Comparison of ENCODE assay signal across 1 cellular context in the genomic region with DNA sequence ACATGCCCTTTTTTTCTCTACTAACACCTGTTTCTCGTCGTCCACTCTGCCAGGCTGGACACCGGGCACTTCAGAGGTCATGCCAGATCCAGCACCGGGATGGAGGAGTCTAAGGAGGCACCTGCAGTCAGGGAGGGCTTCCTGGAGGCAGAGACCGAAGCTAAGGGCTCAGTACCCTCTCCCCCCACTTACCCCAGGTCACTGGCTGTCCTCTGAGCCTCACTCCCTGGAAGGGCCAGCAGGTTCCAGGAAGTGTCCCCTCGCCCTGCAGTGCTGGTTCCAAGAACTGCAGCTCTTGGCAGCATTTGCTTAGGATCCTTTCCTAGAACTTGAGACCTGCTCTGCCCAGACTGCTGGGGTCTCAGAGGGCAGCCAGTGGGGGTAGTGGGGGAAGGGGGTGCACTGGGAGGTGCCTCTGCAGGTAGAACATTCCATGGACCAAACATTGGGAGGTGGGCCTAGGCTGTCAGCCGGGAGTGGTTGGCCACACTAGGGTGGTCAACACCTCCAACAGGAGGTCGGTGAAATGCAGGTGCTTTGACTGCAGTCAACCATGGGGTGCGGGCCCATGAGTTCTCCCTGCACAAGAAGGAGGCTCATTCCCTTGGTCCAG.
TF ChIP-seq lines count a peak whose summit lies in the region.

No MANE protein-coding gene starts in this region.

TF ChIP-seq in K562, 482 proteins besides CTCF, POLR2A, EP300 and RAD21 (continues in another document):
- TF ChIP-seq, protein P1, sequence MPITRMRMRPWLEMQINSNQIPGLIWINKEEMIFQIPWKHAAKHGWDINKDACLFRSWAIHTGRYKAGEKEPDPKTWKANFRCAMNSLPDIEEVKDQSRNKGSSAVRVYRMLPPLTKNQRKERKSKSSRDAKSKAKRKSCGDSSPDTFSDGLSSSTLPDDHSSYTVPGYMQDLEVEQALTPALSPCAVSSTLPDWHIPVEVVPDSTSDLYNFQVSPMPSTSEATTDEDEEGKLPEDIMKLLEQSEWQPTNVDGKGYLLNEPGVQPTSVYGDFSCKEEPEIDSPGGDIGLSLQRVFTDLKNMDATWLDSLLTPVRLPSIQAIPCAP (CRISPR knock-in tag; IDR thresholded peaks at IDR 0.05; ENCODE audit: borderline replicate concordance) = no peak
- TF ChIP-seq ATF1 (CRISPR knock-in tag; IDR thresholded peaks at IDR 0.05) (no peak), ATF1 (tag; IDR thresholded peaks at IDR 0.05) (no peak), ZC3H8 (IDR thresholded peaks at IDR 0.05) (no peak), BCOR (IDR thresholded peaks at IDR 0.05) (peak; percentile 99), TBL1XR1 (IDR thresholded peaks at IDR 0.05; ENCODE audit: low read length in 2 of 2) (peak in 1 of 2 experiments; percentile 66; a peak in 2 of 4 replicates), ATF7 (IDR thresholded peaks at IDR 0.05) (no peak), ZBTB17 (CRISPR knock-in tag; IDR thresholded peaks at IDR 0.05) (no peak), TAL1 (IDR thresholded peaks at IDR 0.05) (peak; percentile 16; the same call in 1 of the 2 replicates), SRSF7 (optimal IDR thresholded peaks at IDR 0.05; ENCODE audit: low read depth, low read length) (no peak), SNIP1 (IDR thresholded peaks at IDR 0.05; ENCODE audit: low read depth) (no peak), NFRKB (IDR thresholded peaks at IDR 0.05; ENCODE audit: low read depth) (peak; percentile 68), RBM34 (IDR thresholded peaks at IDR 0.05; ENCODE audit: borderline replicate concordance, insufficient read depth, low read length) (no peak), HIVEP1 (CRISPR knock-in tag; IDR thresholded peaks at IDR 0.05) (no peak; the same call in 1 of the 2 replicates), MCM5 (IDR thresholded peaks at IDR 0.05; ENCODE audit: low read depth) (no peak), SMAD4 (CRISPR knock-in tag; conservative IDR thresholded peaks at IDR 0.05) (peak; percentile 90), HDGF (IDR thresholded peaks at IDR 0.05) (0 out of 2 replicates have a peak, but pooled peaks have one; percentile 23), BCL6 (CRISPR knock-in tag; IDR thresholded peaks at IDR 0.05) (no peak), RUNX1 (IDR thresholded peaks at IDR 0.05; ENCODE audit: low read depth) (0 out of 2 replicates have a peak, but pooled peaks have one; percentile 30), ZNF24 (IDR thresholded peaks at IDR 0.05) (peak; percentile 86), KDM1A (IDR thresholded peaks at IDR 0.05) (peak in 1 of 2 experiments; percentile 84; a peak in 3 of 4 replicates), CCNT2 (IDR thresholded peaks at IDR 0.05; ENCODE audit: borderline replicate concordance, extremely low read depth, insufficient read length, low read depth, low read length) (no peak), PTRF (tag; IDR thresholded peaks at IDR 0.05) (no peak), CHD2 (IDR thresholded peaks at IDR 0.05; ENCODE audit: low read depth, low read length) (no peak), ZNF316 (IDR thresholded peaks at IDR 0.05) (no peak), ZNF583 (CRISPR knock-in tag; IDR thresholded peaks at IDR 0.05) (no peak), TGIF2 (CRISPR knock-in tag; IDR thresholded peaks at IDR 0.05) (no peak), C11orf30 (IDR thresholded peaks at IDR 0.05; ENCODE audit: low read depth) (no peak), SETDB1 (IDR thresholded peaks at IDR 0.05; ENCODE audit: low read length) (no peak), RBM39 (optimal IDR thresholded peaks at IDR 0.05; ENCODE audit: low read depth, low read length) (peak; percentile 65), HNRNPL (IDR thresholded peaks at IDR 0.05; ENCODE audit: low read depth, low read length) (no peak), ARNT (IDR thresholded peaks at IDR 0.05) (peak in 1 of 2 experiments; percentile 66; a peak in 1 of 4 replicates), ARID1B (IDR thresholded peaks at IDR 0.05) (peak; percentile 69), ZNF274 (IDR thresholded peaks at IDR 0.05; ENCODE audit: borderline replicate concordance, low read depth, low read length) (no peak), WHSC1 (IDR thresholded peaks at IDR 0.05; ENCODE audit: low read length) (no peak), KLF1 (tag; IDR thresholded peaks at IDR 0.05) (no peak), MAZ (CRISPR knock-in tag; conservative IDR thresholded peaks at IDR 0.05 in 1 of 2, IDR thresholded peaks at IDR 0.05 in 1 of 2) (peak; percentile 27 to 71; a peak in 2 of 4 replicates), SUPT5H (IDR thresholded peaks at IDR 0.05) (no peak), ETV1 (tag; conservative IDR thresholded peaks at IDR 0.05; ENCODE audit: low read depth) (0 out of 2 replicates have a peak, but pooled peaks have one; percentile 37), TAF9B (IDR thresholded peaks at IDR 0.05; ENCODE audit: partially characterized antibody) (no peak), CBFA2T3 (IDR thresholded peaks at IDR 0.05) (0 out of 2 replicates have a peak, but pooled peaks have one; percentile 25)
- TF ChIP-seq, protein P2, sequence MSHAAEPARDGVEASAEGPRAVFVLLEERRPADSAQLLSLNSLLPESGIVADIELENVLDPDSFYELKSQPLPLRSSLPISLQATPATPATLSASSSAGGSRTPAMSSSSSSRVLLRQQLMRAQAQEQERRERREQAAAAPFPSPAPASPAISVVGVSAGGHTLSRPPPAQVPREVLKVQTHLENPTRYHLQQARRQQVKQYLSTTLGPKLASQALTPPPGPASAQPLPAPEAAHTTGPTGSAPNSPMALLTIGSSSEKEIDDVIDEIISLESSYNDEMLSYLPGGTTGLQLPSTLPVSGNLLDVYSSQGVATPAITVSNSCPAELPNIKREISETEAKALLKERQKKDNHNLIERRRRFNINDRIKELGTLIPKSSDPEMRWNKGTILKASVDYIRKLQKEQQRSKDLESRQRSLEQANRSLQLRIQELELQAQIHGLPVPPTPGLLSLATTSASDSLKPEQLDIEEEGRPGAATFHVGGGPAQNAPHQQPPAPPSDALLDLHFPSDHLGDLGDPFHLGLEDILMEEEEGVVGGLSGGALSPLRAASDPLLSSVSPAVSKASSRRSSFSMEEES (CRISPR knock-in tag; IDR thresholded peaks at IDR 0.05) = no peak
- TF ChIP-seq, protein P3, sequence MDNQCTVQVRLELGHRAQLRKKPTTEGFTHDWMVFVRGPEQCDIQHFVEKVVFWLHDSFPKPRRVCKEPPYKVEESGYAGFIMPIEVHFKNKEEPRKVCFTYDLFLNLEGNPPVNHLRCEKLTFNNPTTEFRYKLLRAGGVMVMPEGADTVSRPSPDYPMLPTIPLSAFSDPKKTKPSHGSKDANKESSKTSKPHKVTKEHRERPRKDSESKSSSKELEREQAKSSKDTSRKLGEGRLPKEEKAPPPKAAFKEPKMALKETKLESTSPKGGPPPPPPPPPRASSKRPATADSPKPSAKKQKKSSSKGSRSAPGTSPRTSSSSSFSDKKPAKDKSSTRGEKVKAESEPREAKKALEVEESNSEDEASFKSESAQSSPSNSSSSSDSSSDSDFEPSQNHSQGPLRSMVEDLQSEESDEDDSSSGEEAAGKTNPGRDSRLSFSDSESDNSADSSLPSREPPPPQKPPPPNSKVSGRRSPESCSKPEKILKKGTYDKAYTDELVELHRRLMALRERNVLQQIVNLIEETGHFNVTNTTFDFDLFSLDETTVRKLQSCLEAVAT (IDR thresholded peaks at IDR 0.05) = peak in 1 of 2 experiments; percentile 97; a peak in 2 of 4 replicates
- TF ChIP-seq, protein P4, sequence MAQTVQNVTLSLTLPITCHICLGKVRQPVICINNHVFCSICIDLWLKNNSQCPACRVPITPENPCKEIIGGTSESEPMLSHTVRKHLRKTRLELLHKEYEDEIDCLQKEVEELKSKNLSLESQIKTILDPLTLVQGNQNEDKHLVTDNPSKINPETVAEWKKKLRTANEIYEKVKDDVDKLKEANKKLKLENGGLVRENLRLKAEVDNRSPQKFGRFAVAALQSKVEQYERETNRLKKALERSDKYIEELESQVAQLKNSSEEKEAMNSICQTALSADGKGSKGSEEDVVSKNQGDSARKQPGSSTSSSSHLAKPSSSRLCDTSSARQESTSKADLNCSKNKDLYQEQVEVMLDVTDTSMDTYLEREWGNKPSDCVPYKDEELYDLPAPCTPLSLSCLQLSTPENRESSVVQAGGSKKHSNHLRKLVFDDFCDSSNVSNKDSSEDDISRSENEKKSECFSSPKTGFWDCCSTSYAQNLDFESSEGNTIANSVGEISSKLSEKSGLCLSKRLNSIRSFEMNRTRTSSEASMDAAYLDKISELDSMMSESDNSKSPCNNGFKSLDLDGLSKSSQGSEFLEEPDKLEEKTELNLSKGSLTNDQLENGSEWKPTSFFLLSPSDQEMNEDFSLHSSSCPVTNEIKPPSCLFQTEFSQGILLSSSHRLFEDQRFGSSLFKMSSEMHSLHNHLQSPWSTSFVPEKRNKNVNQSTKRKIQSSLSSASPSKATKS (CRISPR knock-in tag; IDR thresholded peaks at IDR 0.05) = no peak
- TF ChIP-seq, protein P5, sequence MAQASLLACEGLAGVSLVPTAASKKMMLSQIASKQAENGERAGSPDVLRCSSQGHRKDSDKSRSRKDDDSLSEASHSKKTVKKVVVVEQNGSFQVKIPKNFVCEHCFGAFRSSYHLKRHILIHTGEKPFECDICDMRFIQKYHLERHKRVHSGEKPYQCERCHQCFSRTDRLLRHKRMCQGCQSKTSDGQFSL (CRISPR knock-in tag; IDR thresholded peaks at IDR 0.05) = no peak
- TF ChIP-seq, protein P5 (tag; IDR thresholded peaks at IDR 0.05) = no peak
- TF ChIP-seq, protein P6, sequence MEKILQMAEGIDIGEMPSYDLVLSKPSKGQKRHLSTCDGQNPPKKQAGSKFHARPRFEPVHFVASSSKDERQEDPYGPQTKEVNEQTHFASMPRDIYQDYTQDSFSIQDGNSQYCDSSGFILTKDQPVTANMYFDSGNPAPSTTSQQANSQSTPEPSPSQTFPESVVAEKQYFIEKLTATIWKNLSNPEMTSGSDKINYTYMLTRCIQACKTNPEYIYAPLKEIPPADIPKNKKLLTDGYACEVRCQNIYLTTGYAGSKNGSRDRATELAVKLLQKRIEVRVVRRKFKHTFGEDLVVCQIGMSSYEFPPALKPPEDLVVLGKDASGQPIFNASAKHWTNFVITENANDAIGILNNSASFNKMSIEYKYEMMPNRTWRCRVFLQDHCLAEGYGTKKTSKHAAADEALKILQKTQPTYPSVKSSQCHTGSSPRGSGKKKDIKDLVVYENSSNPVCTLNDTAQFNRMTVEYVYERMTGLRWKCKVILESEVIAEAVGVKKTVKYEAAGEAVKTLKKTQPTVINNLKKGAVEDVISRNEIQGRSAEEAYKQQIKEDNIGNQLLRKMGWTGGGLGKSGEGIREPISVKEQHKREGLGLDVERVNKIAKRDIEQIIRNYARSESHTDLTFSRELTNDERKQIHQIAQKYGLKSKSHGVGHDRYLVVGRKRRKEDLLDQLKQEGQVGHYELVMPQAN (IDR thresholded peaks at IDR 0.05; ENCODE audit: borderline replicate concordance) = peak; percentile 26; the same call in 1 of the 2 replicates
- TF ChIP-seq, protein P7, sequence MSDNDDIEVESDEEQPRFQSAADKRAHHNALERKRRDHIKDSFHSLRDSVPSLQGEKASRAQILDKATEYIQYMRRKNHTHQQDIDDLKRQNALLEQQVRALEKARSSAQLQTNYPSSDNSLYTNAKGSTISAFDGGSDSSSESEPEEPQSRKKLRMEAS (CRISPR knock-in tag; IDR thresholded peaks at IDR 0.05) = peak; percentile 5; the same call in 1 of the 2 replicates
- TF ChIP-seq, protein P8, sequence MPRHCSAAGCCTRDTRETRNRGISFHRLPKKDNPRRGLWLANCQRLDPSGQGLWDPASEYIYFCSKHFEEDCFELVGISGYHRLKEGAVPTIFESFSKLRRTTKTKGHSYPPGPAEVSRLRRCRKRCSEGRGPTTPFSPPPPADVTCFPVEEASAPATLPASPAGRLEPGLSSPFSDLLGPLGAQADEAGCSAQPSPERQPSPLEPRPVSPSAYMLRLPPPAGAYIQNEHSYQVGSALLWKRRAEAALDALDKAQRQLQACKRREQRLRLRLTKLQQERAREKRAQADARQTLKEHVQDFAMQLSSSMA (CRISPR knock-in tag; IDR thresholded peaks at IDR 0.05) = no peak
- TF ChIP-seq, protein P9, sequence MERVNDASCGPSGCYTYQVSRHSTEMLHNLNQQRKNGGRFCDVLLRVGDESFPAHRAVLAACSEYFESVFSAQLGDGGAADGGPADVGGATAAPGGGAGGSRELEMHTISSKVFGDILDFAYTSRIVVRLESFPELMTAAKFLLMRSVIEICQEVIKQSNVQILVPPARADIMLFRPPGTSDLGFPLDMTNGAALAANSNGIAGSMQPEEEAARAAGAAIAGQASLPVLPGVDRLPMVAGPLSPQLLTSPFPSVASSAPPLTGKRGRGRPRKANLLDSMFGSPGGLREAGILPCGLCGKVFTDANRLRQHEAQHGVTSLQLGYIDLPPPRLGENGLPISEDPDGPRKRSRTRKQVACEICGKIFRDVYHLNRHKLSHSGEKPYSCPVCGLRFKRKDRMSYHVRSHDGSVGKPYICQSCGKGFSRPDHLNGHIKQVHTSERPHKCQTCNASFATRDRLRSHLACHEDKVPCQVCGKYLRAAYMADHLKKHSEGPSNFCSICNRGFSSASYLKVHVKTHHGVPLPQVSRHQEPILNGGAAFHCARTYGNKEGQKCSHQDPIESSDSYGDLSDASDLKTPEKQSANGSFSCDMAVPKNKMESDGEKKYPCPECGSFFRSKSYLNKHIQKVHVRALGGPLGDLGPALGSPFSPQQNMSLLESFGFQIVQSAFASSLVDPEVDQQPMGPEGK (CRISPR knock-in tag; IDR thresholded peaks at IDR 0.05; ENCODE audit: borderline replicate concordance) = no peak
- TF ChIP-seq, protein P10, sequence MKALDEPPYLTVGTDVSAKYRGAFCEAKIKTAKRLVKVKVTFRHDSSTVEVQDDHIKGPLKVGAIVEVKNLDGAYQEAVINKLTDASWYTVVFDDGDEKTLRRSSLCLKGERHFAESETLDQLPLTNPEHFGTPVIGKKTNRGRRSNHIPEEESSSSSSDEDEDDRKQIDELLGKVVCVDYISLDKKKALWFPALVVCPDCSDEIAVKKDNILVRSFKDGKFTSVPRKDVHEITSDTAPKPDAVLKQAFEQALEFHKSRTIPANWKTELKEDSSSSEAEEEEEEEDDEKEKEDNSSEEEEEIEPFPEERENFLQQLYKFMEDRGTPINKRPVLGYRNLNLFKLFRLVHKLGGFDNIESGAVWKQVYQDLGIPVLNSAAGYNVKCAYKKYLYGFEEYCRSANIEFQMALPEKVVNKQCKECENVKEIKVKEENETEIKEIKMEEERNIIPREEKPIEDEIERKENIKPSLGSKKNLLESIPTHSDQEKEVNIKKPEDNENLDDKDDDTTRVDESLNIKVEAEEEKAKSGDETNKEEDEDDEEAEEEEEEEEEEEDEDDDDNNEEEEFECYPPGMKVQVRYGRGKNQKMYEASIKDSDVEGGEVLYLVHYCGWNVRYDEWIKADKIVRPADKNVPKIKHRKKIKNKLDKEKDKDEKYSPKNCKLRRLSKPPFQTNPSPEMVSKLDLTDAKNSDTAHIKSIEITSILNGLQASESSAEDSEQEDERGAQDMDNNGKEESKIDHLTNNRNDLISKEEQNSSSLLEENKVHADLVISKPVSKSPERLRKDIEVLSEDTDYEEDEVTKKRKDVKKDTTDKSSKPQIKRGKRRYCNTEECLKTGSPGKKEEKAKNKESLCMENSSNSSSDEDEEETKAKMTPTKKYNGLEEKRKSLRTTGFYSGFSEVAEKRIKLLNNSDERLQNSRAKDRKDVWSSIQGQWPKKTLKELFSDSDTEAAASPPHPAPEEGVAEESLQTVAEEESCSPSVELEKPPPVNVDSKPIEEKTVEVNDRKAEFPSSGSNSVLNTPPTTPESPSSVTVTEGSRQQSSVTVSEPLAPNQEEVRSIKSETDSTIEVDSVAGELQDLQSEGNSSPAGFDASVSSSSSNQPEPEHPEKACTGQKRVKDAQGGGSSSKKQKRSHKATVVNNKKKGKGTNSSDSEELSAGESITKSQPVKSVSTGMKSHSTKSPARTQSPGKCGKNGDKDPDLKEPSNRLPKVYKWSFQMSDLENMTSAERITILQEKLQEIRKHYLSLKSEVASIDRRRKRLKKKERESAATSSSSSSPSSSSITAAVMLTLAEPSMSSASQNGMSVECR (CRISPR knock-in tag; IDR thresholded peaks at IDR 0.05) = no peak
